ENCODE assay signal across 8 cellular contexts in genomic region chr9:123544007-123544827, GRCh38.
A peak's percentile ranks its signal among the peaks of the same experiment; 100 is the strongest.
DNase-seq lines count a peak whose midpoint lies in the region; ATAC-seq and TF ChIP-seq lines count a peak whose summit lies in the region.

No MANE protein-coding gene starts in this region.

- in situ Hi-C loops in HAP-1 (cut with MboI; ENCODE audit: low sequenced_read_pairs), result loop anchor here (10.0 to 25.0 kb wide), 2 partner anchors 491 to 768 kb away; no protein-coding TSS in a partner anchor

- intact Hi-C loops in mucosa of descending colon (cut with DNase I, micrococcal nuclease), result loop anchor here (10.0 kb wide), 1 partner anchor 491 kb away; no protein-coding TSS in a partner anchor

- H2AFZ ChIP-seq in OCI-LY3 (ENCODE audit: low read depth, low read length), result no peak overlapping the region

- no peak for ATAC-seq in effector memory CD8-positive, alpha-beta T cell (replicated peaks)
- ATAC-seq in mucosa of descending colon (peak; percentile 51), GM18867 (IDR thresholded peaks at IDR 0.05; ENCODE audit: unreplicated experiment) (no peak), HG03571 (IDR thresholded peaks at IDR 0.05; ENCODE audit: unreplicated experiment) (no peak)

- no peaks in the 10 kb centered on the region; the same call in 1 of the 2 replicates for H3K27me3 ChIP-seq in HAP-1 (ENCODE audit: low read depth)
- no peaks in the 10 kb centered on the region for H3K27me3 ChIP-seq in OCI-LY3 (ENCODE audit: low read depth, low read length)

- H3K9me3 Mint-ChIP-seq in effector memory CD8-positive, alpha-beta T cell, result no peaks in the 10 kb centered on the region

- H3K27ac Mint-ChIP-seq in effector memory CD8-positive, alpha-beta T cell, result no peak overlapping the region

- H3K4me1 ChIP-seq in HAP-1 (peaks cover 6% of the 10 kb centered on the region), OCI-LY3 (ENCODE audit: low read length) (peaks cover 4% of the 10 kb centered on the region; the same call in 1 of the 2 replicates), mucosa of descending colon (ENCODE audit: low read depth) (no peaks in the 10 kb centered on the region)

- H3K27ac ChIP-seq in OCI-LY3 (ENCODE audit: low read length), result no peak overlapping the region

- peaks cover 21% of the 10 kb centered on the region; the same call in 1 of the 2 replicates for H4K20me1 ChIP-seq in OCI-LY3 (ENCODE audit: insufficient read depth, low read length)

- H3K36me3 ChIP-seq in HAP-1 (replicated peaks) (no peaks in the 10 kb centered on the region), OCI-LY3 (replicated peaks; ENCODE audit: low read depth, low read length) (peaks cover 19% of the 10 kb centered on the region), mucosa of descending colon (ENCODE audit: low read depth) (no peaks in the 10 kb centered on the region)

- no peaks in the 10 kb centered on the region for H3K9me3 ChIP-seq in HAP-1
- H3K9me3 ChIP-seq in OCI-LY3 (ENCODE audit: insufficient read depth, low read length), result no peaks in the 10 kb centered on the region
- H3K9me3 ChIP-seq in mucosa of descending colon, result no peaks in the 10 kb centered on the region

- no peak overlapping the region for H3K4me2 ChIP-seq in OCI-LY3 (ENCODE audit: low read length)

- no peak overlapping the region for H3K4me3 ChIP-seq in HAP-1
- no peak overlapping the region for H3K4me3 ChIP-seq in OCI-LY3 (ENCODE audit: low read length)
- no peak overlapping the region for H3K4me3 ChIP-seq in mucosa of descending colon

- no peaks in the 10 kb centered on the region for H3K27me3 Mint-ChIP-seq in effector memory CD8-positive, alpha-beta T cell

- no peak overlapping the region for H3K9ac ChIP-seq in OCI-LY3 (ENCODE audit: low read length)

- H3K79me2 ChIP-seq in OCI-LY3 (ENCODE audit: low read length), result no peaks in the 10 kb centered on the region

- no peak overlapping the region for H3K4me3 Mint-ChIP-seq in effector memory CD8-positive, alpha-beta T cell

- H3K4me1 Mint-ChIP-seq in effector memory CD8-positive, alpha-beta T cell (ENCODE audit: low read depth in 2 of 2), result no peaks in the 10 kb centered on the region

- TF ChIP-seq CTCF in OCI-LY3 (IDR thresholded peaks at IDR 0.05; ENCODE audit: low read depth, low read length), result peak; percentile 83
- TF ChIP-seq CTCF in mucosa of descending colon (IDR thresholded peaks at IDR 0.05), result peak; percentile 45

- peaks cover under 1% of the 10 kb centered on the region for H3K36me3 Mint-ChIP-seq in effector memory CD8-positive, alpha-beta T cell (ENCODE audit: insufficient read depth)

- peak; percentile 17 for DNase-seq in COR-L47 (lab: John Stamatoyannopoulos, UW)
- DNase-seq in HAP-1 (ENCODE audit: low spot score in 2 of 2), result peak; percentile 24 to 52
- peak in 2 of 3 experiments; percentile 10 to 12 for DNase-seq in effector memory CD8-positive, alpha-beta T cell
- DNase-seq in mucosa of descending colon, result peak in 1 of 3 donors; percentile 66
- DNase-seq in effector CD4-positive, alpha-beta T cell, result no peak
